Comparison of ENCODE assay signal across 1 cellular context in genomic region chr15:40846846-40847224, GRCh38.
TF ChIP-seq lines count a peak whose summit lies in the region.

No MANE protein-coding gene starts in this region.

TF ChIP-seq in HEK293, 187 proteins besides CTCF, POLR2A, EP300 and RAD21:
- TF ChIP-seq ZNF768 (tag by site-specific recombination; IDR thresholded peaks at IDR 0.05) (no peak), GLIS1 (tag by site-specific recombination; IDR thresholded peaks at IDR 0.05) (no peak), ZNF600 (tag by site-specific recombination; IDR thresholded peaks at IDR 0.05) (0 out of 2 replicates have a peak, but pooled peaks have one; percentile 22), ZSCAN30 (tag by site-specific recombination; IDR thresholded peaks at IDR 0.05) (no peak), GLIS2 (tag by site-specific recombination; IDR thresholded peaks at IDR 0.05) (peak; percentile 5; the same call in 1 of the 2 replicates), ZNF654 (tag by site-specific recombination; IDR thresholded peaks at IDR 0.05; ENCODE audit: low read depth) (no peak), ZNF354C (tag by site-specific recombination; IDR thresholded peaks at IDR 0.05; ENCODE audit: borderline replicate concordance, low read depth) (no peak), ZNF416 (tag by site-specific recombination; IDR thresholded peaks at IDR 0.05) (no peak)
